In the genomic region with DNA sequence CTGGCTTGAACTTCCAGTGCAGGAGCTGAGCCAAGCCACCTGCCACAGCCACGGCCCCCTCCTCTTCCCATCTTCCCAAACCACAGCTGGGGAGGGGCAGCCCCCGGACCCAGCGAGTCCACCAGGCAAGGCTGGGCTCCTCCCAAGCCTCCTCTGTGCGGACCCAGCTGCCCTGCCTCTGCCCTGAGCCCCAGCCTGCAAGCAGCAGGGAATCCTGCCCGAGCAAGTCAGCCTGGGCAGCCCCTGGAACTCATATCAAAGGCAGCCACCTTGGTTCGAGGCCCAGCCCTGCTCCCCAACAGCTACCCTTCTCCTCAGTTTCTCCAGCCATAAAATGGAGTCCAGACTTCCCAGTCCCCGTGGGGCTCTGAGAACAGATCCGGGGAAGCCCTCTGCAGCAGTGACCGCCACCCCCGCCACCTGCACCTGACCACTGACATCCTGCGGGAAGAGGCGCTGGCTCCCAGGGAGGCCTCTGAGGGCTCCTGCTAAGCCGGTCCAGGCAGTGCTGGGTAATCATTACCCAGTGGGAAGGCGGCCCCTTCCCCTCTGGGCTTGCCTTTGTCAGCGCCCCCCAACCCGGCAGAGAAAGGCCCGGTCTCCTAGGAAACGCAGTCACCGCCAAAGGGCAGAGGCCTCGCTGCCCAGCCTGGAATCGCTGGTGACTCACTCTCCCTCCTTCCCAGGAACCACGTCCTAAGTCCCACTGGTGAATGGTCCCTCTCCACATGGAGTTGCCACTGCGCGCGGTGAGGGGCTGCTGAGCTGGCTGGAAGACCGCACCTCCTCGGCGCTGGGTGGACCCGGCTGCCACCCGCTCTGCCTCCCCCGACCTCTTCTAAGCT, we compare ENCODE assay signal across 8 cellular contexts. TPM values are rescaled to one million over a fixed set of nuclear protein-coding genes. Genes with fewer than 3 reads are reported as not detected.
A peak's percentile ranks its signal among the peaks of the same experiment; 100 is the strongest.
DNase-seq lines count a peak whose midpoint lies in the region; ATAC-seq and TF ChIP-seq lines count a peak whose summit lies in the region.

No MANE protein-coding gene starts in this region.

- H3K36me3 ChIP-seq in lung (ENCODE audit: control insufficient read depth in 2 of 2, insufficient read depth in 2 of 2, low read length in 2 of 2) (peaks cover 0 to 2% of the 10 kb centered on the region in 2 donors), transverse colon (no peaks in the 10 kb centered on the region)

- DNase-seq in ELR (ENCODE audit: low read depth), result peak; percentile 92
- peak; percentile 80 for DNase-seq in NCI-H69 (lab: John Stamatoyannopoulos, UW)
- DNase-seq in dermis blood vessel endothelial cell, result peak; percentile 80
- DNase-seq in lung (ENCODE audit: low spot score), result peak; percentile 42
- DNase-seq in transverse colon, result peak; percentile 65
- no peak for DNase-seq in HuH-7 (ENCODE audit: low spot score)
- no peak for DNase-seq in activated CD8-positive, alpha-beta memory T cell treated with anti-CD3 and anti-CD28 coated beads for 24 hours
- no peak for DNase-seq in SKM-1 treated with dmso at 0.1 percent for 144 hours (lab: John Stamatoyannopoulos, UW; ENCODE audit: unreplicated experiment)

- H3K27me3 ChIP-seq in lung (ENCODE audit: control insufficient read depth, insufficient read depth), result no peaks in the 10 kb centered on the region
- no peaks in the 10 kb centered on the region for H3K27me3 ChIP-seq in transverse colon

- in situ Hi-C loops in transverse colon (cut with MboI; ENCODE audit: low pct_ligation_motif_present in 1 of 4, low pct_unique_long_range_greater_than_20kb in 1 of 4, low sequenced_read_pairs in 3 of 4), result no loop called here

- peak; percentile 14 for TF ChIP-seq POLR2A in transverse colon (IDR thresholded peaks at IDR 0.05)

- H3K4me1 ChIP-seq in lung (ENCODE audit: control insufficient read depth in 2 of 2, insufficient read depth in 2 of 2, low read length in 2 of 2) (peaks cover 0 to 15% of the 10 kb centered on the region in 2 donors), transverse colon (peaks cover 8 to 34% (median 27%) of the 10 kb centered on the region in 4 donors)

- H3K9me3 ChIP-seq in lung (ENCODE audit: control insufficient read depth in 2 of 2, insufficient read depth in 1 of 2, low read length in 1 of 2) (no peaks in the 10 kb centered on the region), transverse colon (no peaks in the 10 kb centered on the region)

- TF ChIP-seq EP300 in transverse colon (IDR thresholded peaks at IDR 0.05; ENCODE audit: low read depth), result no peak

- 37 to 51% methylated on average over 30 to 31 of the region's 31 CpGs for WGBS in lung, 2 donors
- WGBS in transverse colon (ENCODE audit: low coverage in 1 of 2), 2 donors, result 38% methylated on average over 31 of the region's 31 CpGs; no CpG with 5 or more reads in 1 of the 2 donors

- intact Hi-C loops in transverse colon (cut with DNase I; ENCODE audit: low total_unique reads), result no loop called here

- no peak for ATAC-seq in lung (ENCODE audit: insufficient read depth, low FRiP score)

- TF ChIP-seq CTCF in lung (IDR thresholded peaks at IDR 0.05; ENCODE audit: control extremely low read depth, extremely low read depth) (no peak), transverse colon (IDR thresholded peaks at IDR 0.05) (no peak)

- H3K4me3 ChIP-seq in lung (peak overlapping the region; percentile 68), transverse colon (peak overlapping the region; percentile 61 to 87 (median 72))

- H3K27ac ChIP-seq in lung (ENCODE audit: low read depth in 1 of 2, low read length in 1 of 2), result peak overlapping the region in 1 of 2 donors; percentile 85
- peak overlapping the region; percentile 88 to 94 (median 90) for H3K27ac ChIP-seq in transverse colon

RNA-seq across cellular contexts. Expression of a gene that starts 1.5 kb away (rescaled TPM):
- total RNA-seq in dermis blood vessel endothelial cell, result 19.6 and 22.7 TPM in 2 replicates
- 10 to 100 TPM; 19.3 to 28.2 TPM for total RNA-seq in lung
- 10 to 100 TPM; 13.0 to 13.2 TPM for polyA plus RNA-seq in lung
- 10 to 100 TPM in 3 of 4 donors, 1 to 10 TPM in 1; 8.2 to 52.4 (median 24.5) TPM for total RNA-seq in transverse colon

RNA-seq across cellular contexts. Expression of a gene that starts 34.7 kb away (rescaled TPM):
- total RNA-seq in dermis blood vessel endothelial cell, result 5.4 and 15.8 TPM in 2 replicates
- 10 to 100 TPM; 20.7 TPM for total RNA-seq in lung
- 1 to 10 TPM; 7.1 to 9.1 TPM for polyA plus RNA-seq in lung
- total RNA-seq in transverse colon, result 1 to 10 TPM; 3.2 to 6.6 (median 4.4) TPM

Comparison
In these comparisons a context has a peak if more than half of its experiments do, and no peak if none do; other contexts are left out.
1. DNase-seq: peak in ELR (single experiment), NCI-H69 (single experiment), dermis blood vessel endothelial cell (single experiment), lung (single experiment) and transverse colon (single experiment); none in HuH-7 (single experiment), activated CD8-positive, alpha-beta memory T cell treated with anti-CD3 and anti-CD28 coated beads for 24 hours (single experiment) and SKM-1 treated with dmso at 0.1 percent for 144 hours (single experiment).